Comparison of ENCODE assay signal across 26 cellular contexts in the genomic region with DNA sequence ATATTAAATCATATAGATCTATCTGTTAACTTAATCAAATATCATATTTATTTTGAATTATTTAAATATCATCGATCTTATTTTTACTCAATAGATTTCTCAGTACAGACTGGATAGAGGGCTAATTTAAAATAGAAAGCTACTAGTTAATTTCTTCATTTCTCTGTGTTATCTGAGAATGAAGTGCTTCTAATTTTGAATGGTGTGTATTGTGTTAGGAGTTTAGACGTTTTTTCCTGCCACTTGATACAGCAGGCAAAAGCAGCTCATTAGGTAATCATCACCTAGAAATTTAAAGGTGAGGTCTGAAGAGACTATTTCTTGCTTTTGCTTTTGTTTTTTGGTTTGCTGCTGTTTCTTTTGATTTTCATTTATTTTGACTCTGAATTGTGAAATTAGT.
"Had no signal": no experiment of that assay in that cellular context is flagged by ENCODE, and none has a peak within 500 bp of the region (broad histone marks: within the 10 kb centered on the region; RNA-seq: fewer than 3 reads in every experiment).

No MANE protein-coding gene starts in this region.

- H3K27ac ChIP-seq: neural progenitor cell, neutrophil, skin epidermis, stomach, testis, thyroid gland, transverse colon, upper lobe of left lung, vagina had no signal

- ATAC-seq: left lobe of liver; natural killer cell; sciatic nerve; stimulated activated naive B cell treated with anti-CD40 and anti-IgM and Interleukin-4, amounts not matched to agents 10 μg/mL and 1 μg/mL and 100 μg/mL, for 72 hours; stimulated activated naive CD8-positive, alpha-beta T cell treated with anti-CD3 and anti-CD28 coated beads, Interleukin-15, Interleukin-2, amounts not matched to agents 100 U/mL and 50 U/mL, for 24 hours had no signal

- H3K4me3 ChIP-seq: lung, neural progenitor cell, skin epidermis, stomach, testis, thyroid gland, transverse colon, upper lobe of left lung, vagina had no signal

- H3K9me3 ChIP-seq: neutrophil, testis, thyroid gland, transverse colon, upper lobe of left lung, vagina had no signal

- H3K4me1 ChIP-seq: stomach, testis, thyroid gland, transverse colon, upper lobe of left lung, vagina had no signal

- H3K36me3 ChIP-seq: neural progenitor cell, neutrophil, stomach, thyroid gland, transverse colon, upper lobe of left lung, vagina had no signal

- H3K27me3 ChIP-seq: neural progenitor cell, neutrophil, stomach, testis, thyroid gland, transverse colon, upper lobe of left lung, vagina had no signal

- DNase-seq: kidney glomerular epithelial cell; left cardiac atrium; mesendoderm; naive B cell; natural killer cell; nephron progenitor cell; occipital lobe; right cardiac atrium; stimulated activated CD4-positive, alpha-beta T cell treated with anti-CD3 and anti-CD28 coated beads, Interleukin-12 subunit alpha, Interleukin-12 subunit beta, amount 100 ng/mL, for 4 hours; stimulated activated CD4-positive, alpha-beta T cell treated with anti-CD3 and anti-CD28 coated beads, Interleukin-15, amount 100 ng/mL, for 24 hours; stimulated activated CD4-positive, alpha-beta T cell treated with anti-CD3 and anti-CD28 coated beads, Interleukin-2, amount 100 ng/mL, for 24 hours; stimulated activated CD4-positive, alpha-beta T cell treated with anti-CD3 and anti-CD28 coated beads, Interleukin-4, amount 100 ng/mL, for 1 hour; stimulated activated naive B cell treated with anti-CD40 and anti-IgM and Interleukin-4, amounts not matched to agents 10 μg/mL and 1 μg/mL and 100 μg/mL, for 72 hours; stimulated activated naive CD8-positive, alpha-beta T cell treated with anti-CD3 and anti-CD28 coated beads, Interleukin-15, Interleukin-2, amounts not matched to agents 100 U/mL and 50 U/mL, for 24 hours; stomach; testis; thyroid gland; transverse colon; upper lobe of left lung had no signal
